10 cellular contexts compared by ENCODE assay signal in genomic region chr14:92551066-92551841, GRCh38. TPM values are rescaled to one million over a fixed set of nuclear protein-coding genes. Genes with fewer than 3 reads are reported as not detected.
DNase-seq lines count a peak whose midpoint lies in the region; ATAC-seq and TF ChIP-seq lines count a peak whose summit lies in the region.
"Had no signal": no experiment of that assay in that cellular context is flagged by ENCODE, and none has a peak within 500 bp of the region (broad histone marks: within the 10 kb centered on the region; RNA-seq: fewer than 3 reads in every experiment).

No MANE protein-coding gene starts in this region.

- H3K36me3 Mint-ChIP-seq in IgD-negative memory B cell: peaks cover 1% of the 10 kb centered on the region
- H3K36me3 Mint-ChIP-seq in effector memory CD8-positive, alpha-beta T cell (ENCODE audit: insufficient read depth): peaks cover 25% of the 10 kb centered on the region

- H3K27me3 Mint-ChIP-seq in IgD-negative memory B cell: peaks cover 30% of the 10 kb centered on the region
- no peaks in the 10 kb centered on the region for H3K27me3 Mint-ChIP-seq in effector memory CD8-positive, alpha-beta T cell

- H3K4me1 Mint-ChIP-seq in IgD-negative memory B cell: peaks cover 24 to 30% (median 30%) of the 10 kb centered on the region in 3 donors
- H3K4me1 Mint-ChIP-seq in effector memory CD8-positive, alpha-beta T cell (ENCODE audit: low read depth in 2 of 2): peaks cover 45 to 61% of the 10 kb centered on the region in 2 donors

- in situ Hi-C loops in ACHN (cut with HindIII; ENCODE audit: low pct_ligation_motif_present, low pct_unique_long_range_greater_than_20kb, low sequenced_read_pairs): no loop called here

- H3K27ac Mint-ChIP-seq in IgD-negative memory B cell: peak overlapping the region; percentile 0 to 80 (median 27)
- peak overlapping the region; percentile 73 to 79 for H3K27ac Mint-ChIP-seq in effector memory CD8-positive, alpha-beta T cell

- no peaks in the 10 kb centered on the region for H3K36me3 ChIP-seq in ovary

- peak; percentile 80 for ATAC-seq in GM21529 (IDR thresholded peaks at IDR 0.05; ENCODE audit: unreplicated experiment)
- peak; percentile 69 for ATAC-seq in effector memory CD8-positive, alpha-beta T cell (replicated peaks)

- peaks cover 19% of the 10 kb centered on the region for H3K4me1 ChIP-seq in ovary (ENCODE audit: insufficient read depth)

- no peak overlapping the region for H3K4me3 ChIP-seq in GM12875 (ENCODE audit: low read depth, low read length)
- H3K4me3 ChIP-seq in ovary: no peak overlapping the region
- H3K4me3 ChIP-seq: skin epidermis had no signal

- peak overlapping the region in 3 of 4 donors; percentile 19 to 44 (median 23) for H3K4me3 Mint-ChIP-seq in IgD-negative memory B cell
- peak overlapping the region; percentile 63 to 80 for H3K4me3 Mint-ChIP-seq in effector memory CD8-positive, alpha-beta T cell

- intact Hi-C loops in ovary (cut with DNase I): no loop called here

- H3K27ac ChIP-seq in ovary: no peak overlapping the region
- H3K27ac ChIP-seq: epithelial cell of prostate had no signal

- WGBS in ovary, 3 donors: 89 to 95% (median 94%) methylated on average over 13 of the region's 13 CpGs

- no peaks in the 10 kb centered on the region for H3K27me3 ChIP-seq in ovary

- TF ChIP-seq EP300 in ovary (IDR thresholded peaks at IDR 0.05): no peak

- TF ChIP-seq CTCF in GM12875 (IDR thresholded peaks at IDR 0.05; ENCODE audit: borderline replicate concordance, insufficient read depth, low read depth, low read length) (peak; percentile 43; the same call in 1 of the 2 replicates), ovary (IDR thresholded peaks at IDR 0.05) (no peak)

- peaks cover 0 to 1% (median 0%) of the 10 kb centered on the region in 3 donors for H3K9me3 Mint-ChIP-seq in IgD-negative memory B cell
- H3K9me3 Mint-ChIP-seq in effector memory CD8-positive, alpha-beta T cell: no peaks in the 10 kb centered on the region

- no peak for TF ChIP-seq POLR2A in ovary (IDR thresholded peaks at IDR 0.05)

- DNase-seq in effector memory CD8-positive, alpha-beta T cell: peak in 1 of 3 experiments; percentile 30
- DNase-seq in ovary: no peak
- no peak for DNase-seq in ACHN
- no peak for DNase-seq in DMS53 treated with DMSO at 0.1 percent for 48 hours (lab: John Stamatoyannopoulos, UW; ENCODE audit: unreplicated experiment)
- no peak for DNase-seq in anterior cingulate cortex (lab: John Stamatoyannopoulos, UW)

- no peaks in the 10 kb centered on the region for H3K9me3 ChIP-seq in ovary

RNA-seq across cellular contexts. Expression of gene RIN3, which starts 37.7 kb away (rescaled TPM):
- polyA plus RNA-seq in IgD-negative memory B cell: 29.4 TPM
- total RNA-seq in ovary: 10 to 100 TPM in 5 of 7 donors, 1 to 10 TPM in 2; 6.2 to 27.9 (median 17.0) TPM
- polyA plus RNA-seq in ovary: 1 to 10 TPM; 3.8 to 8.1 TPM
